In genomic region chr14:85273952-85274351, GRCh38 we compare ENCODE assay signal across 30 cellular contexts.
A peak's percentile ranks its signal among the peaks of the same experiment; 100 is the strongest.
DNase-seq lines count a peak whose midpoint lies in the region; ATAC-seq and TF ChIP-seq lines count a peak whose summit lies in the region.
"Had no signal": no experiment of that assay in that cellular context is flagged by ENCODE, and none has a peak within 500 bp of the region (broad histone marks: within the 10 kb centered on the region; RNA-seq: fewer than 3 reads in every experiment).

No MANE protein-coding gene starts in this region.

- ATAC-seq in HG02763 (IDR thresholded peaks at IDR 0.05; ENCODE audit: unreplicated experiment): no peak
- no peak for ATAC-seq in HG02938 (IDR thresholded peaks at IDR 0.05; ENCODE audit: unreplicated experiment)
- ATAC-seq: A549; CD8-positive, alpha-beta T cell had no signal

- H3K27ac ChIP-seq in neural cell (ENCODE audit: low read length) (no peak overlapping the region), osteoblast (ENCODE audit: low read depth, low read length) (no peak overlapping the region)
- H3K27ac ChIP-seq: 22Rv1; A549; BLaER1; BLaER1 treated with 17β-estradiol and CSF1 and Interleukin-3, amounts not matched to agents 10 nM and 100 nM; C4-2B had no signal

- TF ChIP-seq CTCF in neural cell (IDR thresholded peaks at IDR 0.05; ENCODE audit: poor library complexity, severe bottlenecking): no peak
- TF ChIP-seq CTCF in osteoblast (IDR thresholded peaks at IDR 0.05; ENCODE audit: extremely low read depth, low read depth, low read length): no peak

- H2AFZ ChIP-seq in neural cell (ENCODE audit: low read depth, low read length): no peak overlapping the region
- peak overlapping the region; percentile 31 for H2AFZ ChIP-seq in osteoblast (ENCODE audit: low read length)

- H3K79me2 ChIP-seq in neural cell (replicated peaks; ENCODE audit: insufficient read depth, low read length) (no peaks in the 10 kb centered on the region), osteoblast (ENCODE audit: insufficient read depth, low read length) (no peaks in the 10 kb centered on the region)

- H3K4me2 ChIP-seq in neural cell (ENCODE audit: low read length) (no peak overlapping the region), osteoblast (ENCODE audit: insufficient read depth, low read length) (no peak overlapping the region)
- H3K4me2 ChIP-seq: A549; BLaER1; BLaER1 treated with 17β-estradiol and CSF1 and Interleukin-3, amounts not matched to agents 10 nM and 100 nM had no signal

- H3K9me2 ChIP-seq in neural cell (ENCODE audit: insufficient read depth, low read length): no peaks in the 10 kb centered on the region

- no peak for TF ChIP-seq RAD21 in neural cell (conservative IDR thresholded peaks at IDR 0.05)

- no peaks in the 10 kb centered on the region for H3K4me1 ChIP-seq in osteoblast (ENCODE audit: insufficient read depth, low read length)
- H3K4me1 ChIP-seq: A549; BE2C; BLaER1; BLaER1 treated with 17β-estradiol and CSF1 and Interleukin-3, amounts not matched to agents 10 nM and 100 nM had no signal

- H4K20me1 ChIP-seq in neural cell (ENCODE audit: insufficient read depth) (no peaks in the 10 kb centered on the region), osteoblast (ENCODE audit: insufficient read depth, low read length) (no peaks in the 10 kb centered on the region)
- H4K20me1 ChIP-seq: BLaER1; BLaER1 treated with 17β-estradiol and CSF1 and Interleukin-3, amounts not matched to agents 10 nM and 100 nM had no signal

- H3F3A ChIP-seq in neural cell (ENCODE audit: insufficient read depth, low read length, poor library complexity, severe bottlenecking): no peaks in the 10 kb centered on the region

- DNase-seq in left kidney (ENCODE audit: low read depth, low spot score): peak; percentile 8
- DNase-seq in osteoblast (ENCODE audit: insufficient read length, low spot score, missing footprints): no peak
- DNase-seq in 8988T: no peak
- DNase-seq: ACHN; AML-193; BE2C; C1 segment of cervical spinal cord; Caco-2; Calu3; CD4-positive, alpha-beta memory T cell; CD4-positive, alpha-beta T cell; CD4-positive, CD25-positive, alpha-beta regulatory T cell; CD8-positive, alpha-beta memory T cell; CD8-positive, alpha-beta T cell; COR-L47; DMS 273 treated with DMSO at 0.1 percent for 48 hours; DMS153; DMS53; DMS79; DMS79 treated with DMSO at 0.1 percent for 48 hours; DND-41; EL had no signal

- H3K36me3 ChIP-seq in neural cell (ENCODE audit: insufficient read depth, low read length): no peaks in the 10 kb centered on the region
- no peaks in the 10 kb centered on the region for H3K36me3 ChIP-seq in osteoblast (ENCODE audit: insufficient read depth, low read length)
- H3K36me3 ChIP-seq: BE2C; BLaER1; BLaER1 treated with 17β-estradiol and CSF1 and Interleukin-3, amounts not matched to agents 10 nM and 100 nM had no signal

- TF ChIP-seq EP300 in neural cell (conservative IDR thresholded peaks at IDR 0.05; ENCODE audit: poor library complexity, severe bottlenecking): peak; percentile 77

- H3K4me3 ChIP-seq in neural cell (ENCODE audit: low read length): no peak overlapping the region
- H3K4me3 ChIP-seq in osteoblast (ENCODE audit: insufficient read depth, low read length): no peak overlapping the region
- H3K4me3 ChIP-seq: A549; BLaER1; BLaER1 treated with 17β-estradiol and CSF1 and Interleukin-3, amounts not matched to agents 10 nM and 100 nM had no signal

- H3K9me3 ChIP-seq in neural cell (ENCODE audit: low read length): no peaks in the 10 kb centered on the region
- H3K9me3 ChIP-seq in osteoblast (ENCODE audit: low read depth, low read length): no peaks in the 10 kb centered on the region
- H3K9me3 ChIP-seq: A549; BE2C; BLaER1; BLaER1 treated with 17β-estradiol and CSF1 and Interleukin-3, amounts not matched to agents 10 nM and 100 nM; Caco-2 had no signal

- no peak overlapping the region for H3K9ac ChIP-seq in neural cell (ENCODE audit: low read length)
- H3K9ac ChIP-seq: BLaER1; BLaER1 treated with 17β-estradiol and CSF1 and Interleukin-3, amounts not matched to agents 10 nM and 100 nM had no signal

- H3K27me3 ChIP-seq in neural cell (ENCODE audit: insufficient read depth, low read depth, low read length): no peaks in the 10 kb centered on the region
- H3K27me3 ChIP-seq in osteoblast (ENCODE audit: insufficient read depth, low read length): no peaks in the 10 kb centered on the region
- H3K27me3 ChIP-seq: BE2C; BLaER1; BLaER1 treated with 17β-estradiol and CSF1 and Interleukin-3, amounts not matched to agents 10 nM and 100 nM had no signal

TF ChIP-seq in neural cell, 6 proteins besides CTCF, POLR2A, EP300 and RAD21:
- no peak for TF ChIP-seq MXI1 (conservative IDR thresholded peaks at IDR 0.05; ENCODE audit: poor library complexity, severe bottlenecking)
- peak; percentile 69 for TF ChIP-seq POLR2AphosphoS5 (IDR thresholded peaks at IDR 0.05)
